ENCODE assay signal across 9 cellular contexts in genomic region chr19:45179848-45180370, GRCh38. TPM values are rescaled to one million over a fixed set of nuclear protein-coding genes. Genes with fewer than 3 reads are reported as not detected.
DNase-seq lines count a peak whose midpoint lies in the region; ATAC-seq and TF ChIP-seq lines count a peak whose summit lies in the region.
"Had no signal": no experiment of that assay in that cellular context is flagged by ENCODE, and none has a peak within 500 bp of the region (broad histone marks: within the 10 kb centered on the region; RNA-seq: fewer than 3 reads in every experiment).

No MANE protein-coding gene starts in this region.

- no peaks in the 10 kb centered on the region for H3K36me3 ChIP-seq in KMS-11 (ENCODE audit: insufficient read depth)

- CTCF ChIA-PET in AG04450 (lab: Charles Lee): no interaction called here

- no peaks in the 10 kb centered on the region for H3K27me3 Mint-ChIP-seq in dendritic cell treated with granulocyte-macrophage colony-stimulating factor and Interleukin-4, amounts not matched to agents 40 ng/mL and 50 ng/mL, for 4 days
- H3K27me3 Mint-ChIP-seq in naive thymus-derived CD8-positive, alpha-beta T cell: no peaks in the 10 kb centered on the region

- H3K36me3 Mint-ChIP-seq in dendritic cell treated with granulocyte-macrophage colony-stimulating factor and Interleukin-4, amounts not matched to agents 40 ng/mL and 50 ng/mL, for 4 days (ENCODE audit: low read depth): peaks cover 32% of the 10 kb centered on the region
- H3K36me3 Mint-ChIP-seq in naive thymus-derived CD8-positive, alpha-beta T cell: peaks cover 0 to 18% (median 2%) of the 10 kb centered on the region in 3 donors

- peaks cover 49% of the 10 kb centered on the region for H3K4me1 Mint-ChIP-seq in dendritic cell treated with granulocyte-macrophage colony-stimulating factor and Interleukin-4, amounts not matched to agents 40 ng/mL and 50 ng/mL, for 4 days (ENCODE audit: low read depth)
- H3K4me1 Mint-ChIP-seq in naive thymus-derived CD8-positive, alpha-beta T cell: peaks cover 17 to 56% (median 48%) of the 10 kb centered on the region in 4 donors

- H3K9me3 ChIP-seq in AG04450 (ENCODE audit: control insufficient read depth, insufficient read depth, low read length): no peaks in the 10 kb centered on the region; the same call in 1 of the 2 replicates

- POLR2A ChIA-PET in AG04450 (lab: Yijun Ruan, JAX): interaction anchor here (0.7 kb wide), 1 partner anchor 25 kb away, joined by 11 read pairs; no protein-coding TSS in a partner anchor
- POLR2A ChIA-PET in naive thymus-derived CD8-positive, alpha-beta T cell (lab: Charles Lee): interaction anchor here (0.7 to 2.7 kb wide), 2 partner anchors 77 to 244 kb away, joined by 9 to 15 read pairs; no protein-coding TSS in a partner anchor

- H3K27ac ChIP-seq in AG04450 (ENCODE audit: low read depth, low read length) (no peak overlapping the region), KMS-11 (peak overlapping the region; percentile 69)

- DNase-seq in AG04450 (ENCODE audit: low read depth, low spot score): no peak
- no peak for DNase-seq in naive thymus-derived CD8-positive, alpha-beta T cell
- no peak for DNase-seq in DMS153 treated with DMSO at 0.1 percent for 48 hours (lab: John Stamatoyannopoulos, UW; ENCODE audit: unreplicated experiment)
- no peak for DNase-seq in stimulated activated CD4-positive, alpha-beta T cell treated with anti-CD3 and anti-CD28 coated beads, Interleukin-15, amount 100 ng/mL, for 24 hours

- peaks cover 24% of the 10 kb centered on the region for H3K4me1 ChIP-seq in KMS-11 (ENCODE audit: low read depth, poor library complexity, severe bottlenecking)

- ATAC-seq in naive thymus-derived CD8-positive, alpha-beta T cell: no peak
- ATAC-seq in GM21737 (IDR thresholded peaks at IDR 0.05; ENCODE audit: unreplicated experiment) (no peak), HG03175 (IDR thresholded peaks at IDR 0.05; ENCODE audit: unreplicated experiment) (no peak)

- H3K9me3 Mint-ChIP-seq in dendritic cell treated with granulocyte-macrophage colony-stimulating factor and Interleukin-4, amounts not matched to agents 40 ng/mL and 50 ng/mL, for 4 days: no peaks in the 10 kb centered on the region
- H3K9me3 Mint-ChIP-seq in naive thymus-derived CD8-positive, alpha-beta T cell: no peaks in the 10 kb centered on the region

- H3K4me3 ChIP-seq in AG04450 (ENCODE audit: low read depth, low read length) (peak overlapping the region; percentile 97), KMS-11 (IDR thresholded peaks at IDR 0.05; ENCODE audit: insufficient read depth, low read depth, low read length) (no peak overlapping the region)

- peak overlapping the region; percentile 78 for H3K4me3 Mint-ChIP-seq in dendritic cell treated with granulocyte-macrophage colony-stimulating factor and Interleukin-4, amounts not matched to agents 40 ng/mL and 50 ng/mL, for 4 days
- H3K4me3 Mint-ChIP-seq in naive thymus-derived CD8-positive, alpha-beta T cell: peak overlapping the region; percentile 61 to 85 (median 74)

- H3K27ac Mint-ChIP-seq in dendritic cell treated with granulocyte-macrophage colony-stimulating factor and Interleukin-4, amounts not matched to agents 40 ng/mL and 50 ng/mL, for 4 days: peak overlapping the region; percentile 44
- peak overlapping the region in 8 of 10 donors; percentile 8 to 86 (median 54) for H3K27ac Mint-ChIP-seq in naive thymus-derived CD8-positive, alpha-beta T cell

- H2AFZ ChIP-seq in KMS-11 (ENCODE audit: low read depth): peak overlapping the region; percentile 66; the same call in 1 of the 2 replicates

- H4K20me1 ChIP-seq in KMS-11 (ENCODE audit: insufficient read depth): no peaks in the 10 kb centered on the region

- intact Hi-C loops in dendritic cell treated with granulocyte-macrophage colony-stimulating factor and Interleukin-4, amounts not matched to agents 40 ng/mL and 50 ng/mL, for 4 days (cut with micrococcal nuclease): loop anchor here (5.0 to 10.0 kb wide), 2 partner anchors 65 to 178 kb away; partner anchors contain the start of genes EXOC3L2 and RELB

- H3K27me3 ChIP-seq in AG04450 (ENCODE audit: control insufficient read depth, insufficient read depth, low read length): no peaks in the 10 kb centered on the region
- no peaks in the 10 kb centered on the region for H3K27me3 ChIP-seq in KMS-11 (ENCODE audit: insufficient read depth, low read depth)

- peak overlapping the region; percentile 63; the same call in 1 of the 2 replicates for H3K9ac ChIP-seq in KMS-11

- no peak for TF ChIP-seq CTCF in AG04450 (IDR thresholded peaks at IDR 0.05; ENCODE audit: low read depth, low read length)
- no peak for TF ChIP-seq CTCF in KMS-11 (conservative IDR thresholded peaks at IDR 0.05; ENCODE audit: low read depth, low read length)

- H3K79me2 ChIP-seq in KMS-11 (ENCODE audit: insufficient read depth, low read depth): peaks cover 43% of the 10 kb centered on the region; the same call in 1 of the 2 replicates

- peak overlapping the region; percentile 75 for H3K4me2 ChIP-seq in KMS-11

RNA-seq across cellular contexts. Expression of gene BLOC1S3, which starts 1.3 kb away (rescaled TPM):
- 7.0 and 8.2 TPM in 2 replicates for polyA plus RNA-seq in AG04450 (2011; rRNA removed)
- polyA minus RNA-seq in AG04450 (2011; rRNA and poly(A)+ RNA removed): 8.7 and 13.4 TPM in 2 replicates
- total RNA-seq in naive thymus-derived CD8-positive, alpha-beta T cell: 10 to 100 TPM; 21.2 to 22.5 TPM
- 10 to 100 TPM in 1 of 3 donors, 1 to 10 TPM in 2; 8.4 to 14.4 (median 9.7) TPM for polyA plus RNA-seq in naive thymus-derived CD8-positive, alpha-beta T cell

RNA-seq across cellular contexts. Expression of gene TRAPPC6A, which starts 1.9 kb away (rescaled TPM):
- 5.8 and 9.4 TPM in 2 replicates for polyA plus RNA-seq in AG04450 (2011; rRNA removed)
- polyA minus RNA-seq in AG04450 (2011; rRNA and poly(A)+ RNA removed): 1.3 and 1.9 TPM in 2 replicates
- 10 to 100 TPM; 48.5 to 51.0 TPM for total RNA-seq in naive thymus-derived CD8-positive, alpha-beta T cell
- polyA plus RNA-seq in naive thymus-derived CD8-positive, alpha-beta T cell: 100 to 1,000 TPM; 149 to 193 (median 183) TPM

RNA-seq across cellular contexts. Expression of gene NKPD1, which starts 19.1 kb away (rescaled TPM):
- polyA plus RNA-seq in AG04450 (2011; rRNA removed): 0.04 TPM in 2 replicates
- polyA minus RNA-seq in AG04450 (2011; rRNA and poly(A)+ RNA removed): 0.18 TPM in 1 of 2 replicates, not detected in the other
- 1 to 10 TPM in 1 of 2 experiments, under 1 TPM in 1; 0.85 to 1.0 TPM for total RNA-seq in naive thymus-derived CD8-positive, alpha-beta T cell
- polyA plus RNA-seq in naive thymus-derived CD8-positive, alpha-beta T cell: under 1 TPM; 0.17 to 0.47 (median 0.43) TPM
- total RNA-seq: M059J had no signal

Comparison
In these comparisons a context has a peak if more than half of its experiments do, and no peak if none do; other contexts are left out.
1. RNA of gene TRAPPC6A, which starts 1.9 kb away (polyA plus RNA-seq): 149 to 193 TPM in naive thymus-derived CD8-positive, alpha-beta T cell; 5.8 to 9.4 TPM in AG04450; every median in the first group is over 10 times any median in the second.